In the genomic region with DNA sequence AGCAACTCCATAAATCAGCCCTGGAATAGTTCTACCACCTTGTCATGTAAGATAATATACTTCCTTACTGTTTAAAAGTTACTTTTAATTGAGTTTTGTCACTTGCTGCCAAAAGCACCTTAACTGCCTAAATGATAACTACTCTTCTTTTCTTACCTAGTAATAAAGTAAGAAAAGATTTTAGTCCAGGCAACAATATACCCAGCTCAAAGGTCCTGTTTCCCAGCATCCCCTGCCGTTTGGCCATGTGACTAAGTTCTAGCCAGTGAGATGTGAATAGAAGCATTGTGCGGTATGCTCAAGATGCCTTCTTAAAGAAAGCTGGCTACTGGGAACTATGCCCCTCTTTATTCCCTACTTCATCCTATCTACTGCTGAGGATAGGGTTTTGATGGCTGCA, we compare ENCODE assay signal across 19 cellular contexts. TPM values are rescaled to one million over a fixed set of nuclear protein-coding genes. Genes with fewer than 3 reads are reported as not detected.
DNase-seq lines count a peak whose midpoint lies in the region; ATAC-seq, FAIRE-seq and TF ChIP-seq lines count a peak whose summit lies in the region.
"Had no signal": no experiment of that assay in that cellular context is flagged by ENCODE, and none has a peak within 500 bp of the region (broad histone marks: within the 10 kb centered on the region; RNA-seq: fewer than 3 reads in every experiment).

No MANE protein-coding gene starts in this region.

- no peaks in the 10 kb centered on the region for H3K9me2 ChIP-seq in PC-9 (ENCODE audit: insufficient read depth)

- TF ChIP-seq POLR2A in K562 (conservative IDR thresholded peaks at IDR 0.05), result no peak
- no peak for TF ChIP-seq POLR2A in stomach (IDR thresholded peaks at IDR 0.05)

- H3K36me3 ChIP-seq in PC-9 (ENCODE audit: low read depth) (no peaks in the 10 kb centered on the region), K562 (ENCODE audit: control insufficient read depth, insufficient read depth, low read length) (no peaks in the 10 kb centered on the region; the same call in 2 of the 3 replicates), liver (ENCODE audit: control insufficient read depth in 4 of 4, insufficient read depth in 3 of 4, low read depth in 1 of 4, low read length in 3 of 4) (no peaks in the 10 kb centered on the region), stomach (no peaks in the 10 kb centered on the region)
- H3K36me3 ChIP-seq: Peyer's patch had no signal

- no peaks in the 10 kb centered on the region for H3K9me3 ChIP-seq in PC-9 (ENCODE audit: insufficient read depth, low read depth)
- no peaks in the 10 kb centered on the region for H3K9me3 ChIP-seq in K562 (replicated peaks; ENCODE audit: control insufficient read depth, insufficient read depth, low read depth, low read length)
- H3K9me3 ChIP-seq in liver (ENCODE audit: control insufficient read depth in 4 of 4, low read length in 3 of 4), result no peaks in the 10 kb centered on the region
- no peaks in the 10 kb centered on the region for H3K9me3 ChIP-seq in stomach
- H3K9me3 ChIP-seq: Peyer's patch had no signal

- intact Hi-C loops in PC-9 (cut with micrococcal nuclease; ENCODE audit: unreplicated experiment), result no loop called here
- intact Hi-C loops in K562 (cut with micrococcal nuclease), result no loop called here
- intact Hi-C loops in stomach (cut with DNase I; ENCODE audit: low total_unique reads), result no loop called here
- intact Hi-C loops in CD14-positive monocyte (cut with micrococcal nuclease), result no loop called here

- H3K27me3 Mint-ChIP-seq in CD14-positive monocyte (ENCODE audit: low read depth in 3 of 3), result peaks cover 0 to 2% (median 0%) of the 10 kb centered on the region in 3 donors

- TF ChIP-seq EP300 in K562 (IDR thresholded peaks at IDR 0.05; ENCODE audit: low read length), result no peak
- TF ChIP-seq EP300 in stomach (IDR thresholded peaks at IDR 0.05), result no peak

- ATAC-seq in K562, result no peak
- ATAC-seq in HG03460 (IDR thresholded peaks at IDR 0.05; ENCODE audit: unreplicated experiment), result no peak
- ATAC-seq: HCT116, Right ventricle myocardium inferior had no signal

- H3K79me2 ChIP-seq in PC-9 (ENCODE audit: low read depth), result peaks cover 34% of the 10 kb centered on the region
- H3K79me2 ChIP-seq in K562 (ENCODE audit: control insufficient read depth, insufficient read depth, low read length), result no peaks in the 10 kb centered on the region

- no peaks in the 10 kb centered on the region for H3K27me3 ChIP-seq in PC-9 (ENCODE audit: insufficient read depth, low read depth)
- no peaks in the 10 kb centered on the region for H3K27me3 ChIP-seq in K562 (ENCODE audit: control insufficient read depth in 2 of 2, insufficient read depth in 2 of 2, low read length in 2 of 2)
- no peaks in the 10 kb centered on the region for H3K27me3 ChIP-seq in liver (ENCODE audit: control insufficient read depth in 4 of 4, insufficient read depth in 4 of 4, low read length in 3 of 4)
- no peaks in the 10 kb centered on the region for H3K27me3 ChIP-seq in stomach
- H3K27me3 ChIP-seq: Peyer's patch had no signal

- peaks cover 0 to 3% (median 1%) of the 10 kb centered on the region in 7 donors for H3K9me3 Mint-ChIP-seq in CD14-positive monocyte

- no peak for DNase-seq in PC-9
- DNase-seq in K562 (ENCODE audit: extremely low read depth in 1 of 4, low spot score in 3 of 4), result no peak
- DNase-seq in stomach, result no peak
- no peak for DNase-seq in D341Med (ENCODE audit: low spot score)
- no peak for DNase-seq in CD14-positive monocyte (ENCODE audit: low spot score)
- DNase-seq: AML-193, GF-D8, GOT3, NCI-H1417 treated with DMSO at 0.1 percent for 48 hours, NCI-H187 treated with DMSO at 0.1 percent for 48 hours, NCI-H2227 treated with DMSO at 0.1 percent for 48 hours, NCI-H524, Peyer's patch, SW 1271 had no signal

- BruUV-seq in PC-9 (replicated peaks; lab: Mats Ljungman, UMichigan) (no TSS peak), K562 (replicated peaks; lab: Mats Ljungman, UMichigan) (no TSS peak)

- H3K9ac ChIP-seq in K562 (ENCODE audit: insufficient read depth in 1 of 2, low read depth in 2 of 2, low read length in 2 of 2) (no peak overlapping the region), liver (ENCODE audit: low read depth in 1 of 2, low read length in 2 of 2) (no peak overlapping the region)

- H3K4me1 ChIP-seq in PC-9 (replicated peaks; ENCODE audit: insufficient read depth), result peaks cover 41% of the 10 kb centered on the region
- H3K4me1 ChIP-seq in K562 (replicated peaks in 1 of 2; ENCODE audit: control insufficient read depth in 2 of 2, insufficient read depth in 2 of 2, low read length in 2 of 2), result peaks cover 13 to 30% of the 10 kb centered on the region in 2 experiments; a peak in 4 of 5 replicates
- peaks cover 7 to 59% (median 32%) of the 10 kb centered on the region in 4 donors for H3K4me1 ChIP-seq in liver (ENCODE audit: control insufficient read depth in 4 of 4, insufficient read depth in 4 of 4, low read length in 3 of 4)
- peaks cover 14 to 44% (median 19%) of the 10 kb centered on the region in 4 donors for H3K4me1 ChIP-seq in stomach

- TF ChIP-seq CTCF in PC-9 (conservative IDR thresholded peaks at IDR 0.05) (no peak), K562 (IDR thresholded peaks at IDR 0.05 in 2 of 3, conservative IDR thresholded peaks at IDR 0.05 in 1 of 3; ENCODE audit: insufficient read depth in 2 of 3, low read depth in 1 of 3, low read length in 3 of 3) (no peak), liver (IDR thresholded peaks at IDR 0.05; ENCODE audit: low read depth, low read length, missing input control) (no peak), stomach (IDR thresholded peaks at IDR 0.05) (no peak), CD14-positive monocyte (IDR thresholded peaks at IDR 0.05) (no peak)

- no peaks in the 10 kb centered on the region for H3K36me3 Mint-ChIP-seq in CD14-positive monocyte

- H3K4me1 Mint-ChIP-seq in CD14-positive monocyte, result no peaks in the 10 kb centered on the region

- no peak for TF ChIP-seq RAD21 in K562 (CRISPR knock-in tag; conservative IDR thresholded peaks at IDR 0.05 in 1 of 2, IDR thresholded peaks at IDR 0.05 in 1 of 2)
- TF ChIP-seq RAD21 in liver (IDR thresholded peaks at IDR 0.05), result no peak

- H3K4me3 Mint-ChIP-seq in CD14-positive monocyte, result no peak overlapping the region

- H3F3A ChIP-seq in PC-9 (ENCODE audit: insufficient read depth, low read depth), result peaks cover 25% of the 10 kb centered on the region; the same call in 1 of the 2 replicates

- H3K9me1 ChIP-seq in K562 (ENCODE audit: control insufficient read depth, insufficient read depth, low read length), result no peaks in the 10 kb centered on the region

- H3K4me2 ChIP-seq in PC-9, result peak overlapping the region; percentile 72
- H3K4me2 ChIP-seq in K562 (ENCODE audit: insufficient read depth, low read length), result no peak overlapping the region

- no peak for FAIRE-seq in K562 (lab: Jason Lieb, UNC)

- in situ Hi-C loops in K562 (cut with MboI), result no loop called here

- POLR2A ChIA-PET in PC-9 (lab: Charles Lee; ENCODE audit: unreplicated experiment) (no interaction called here), K562 (lab: Yijun Ruan, JAX) (interaction anchor here (1.1 to 1.7 kb wide), 3 partner anchors 13 to 23 kb away, joined by 3 to 5 read pairs (median 5); no protein-coding TSS in a partner anchor)

- CTCF ChIA-PET in PC-9 (lab: Charles Lee) (no interaction called here), K562 (lab: Yijun Ruan, JAX; ENCODE audit: low intra/inter-chr PET ratio) (no interaction called here)

- H4K20me1 ChIP-seq in PC-9 (ENCODE audit: insufficient read depth) (no peaks in the 10 kb centered on the region), K562 (replicated peaks; ENCODE audit: control insufficient read depth, insufficient read depth, low read length) (no peaks in the 10 kb centered on the region)

- H3K27ac Mint-ChIP-seq in CD14-positive monocyte, result no peak overlapping the region

- WGBS in K562 (ENCODE audit: insufficient coverage, low coverage, missing lambda C conversion rate), result 86% methylated on average over 2 of the region's 2 CpGs
- 75% methylated on average over 2 of the region's 2 CpGs for WGBS in liver
- 83 to 93% (median 87%) methylated on average over 2 of the region's 2 CpGs for WGBS in stomach, 5 donors

- H3K4me3 ChIP-seq in PC-9, result peak overlapping the region; percentile 27; the same call in 1 of the 2 replicates
- H3K4me3 ChIP-seq in K562, result no peak overlapping the region
- H3K4me3 ChIP-seq in liver (ENCODE audit: low read depth in 1 of 3, low read length in 3 of 3), result no peak overlapping the region
- H3K4me3 ChIP-seq in stomach, result no peak overlapping the region
- H3K4me3 ChIP-seq: Peyer's patch had no signal

- H3K27ac ChIP-seq in PC-9 (peak overlapping the region; percentile 85), K562 (ENCODE audit: extremely low read depth, low read depth, low read length) (no peak overlapping the region), liver (ENCODE audit: low read depth in 1 of 2, low read length in 2 of 2) (peak overlapping the region; percentile 70 to 80), stomach (peak overlapping the region in 3 of 5 donors; percentile 31 to 57 (median 48))
- H3K27ac ChIP-seq: C4-2B had no signal

- H2AFZ ChIP-seq in PC-9 (no peak overlapping the region), K562 (ENCODE audit: low read depth, low read length) (no peak overlapping the region)

RNA-seq across cellular contexts. Expression of a gene that starts 39.4 kb away (rescaled TPM):
- total RNA-seq in PC-9 (2021) (21.0 and 33.6 TPM in 2 replicates), K562 (2014; rRNA removed) (13.8 and 16.5 TPM in 2 replicates), K562 (2014; rRNA removed; fragmentation: Illumina TruSeq; extraction: Trizol) (22.4 and 24.7 TPM in 2 replicates), K562 (2015; rRNA removed; fragmentation: Illumina TruSeq; extraction: Trizol) (32.6 and 34.7 TPM in 2 replicates), K562 (2021) (14.8 and 15.7 TPM in 2 replicates), liver (10 to 100 TPM in 1 of 2 donors, 1 to 10 TPM in 1; 1.8 to 10.5 TPM), stomach (10 to 100 TPM in 1 of 5 donors, 1 to 10 TPM in 2, under 1 TPM in 1, not detected in 1; 0.89 to 65.8 (median 6.0) TPM)
- 2.5 and 6.3 TPM in 2 replicates for total RNA-seq in K562 (2011; cell fraction: chromatin; rRNA removed; ENCODE audit: low replicate concordance)
- total RNA-seq in K562 (2011; cell fraction: nucleolus; rRNA removed), result 2.5 and 2.7 TPM in 2 replicates
- total RNA-seq in K562 (2011; cell fraction: nucleoplasm; rRNA removed), result 3.3 and 7.7 TPM in 2 replicates
- polyA plus RNA-seq in K562 (2011; rRNA removed) (8.1 and 11.9 TPM in 2 replicates), K562 (2014; fragmentation: Illumina TruSeq; extraction: Trizol) (30.9 and 42.0 TPM in 2 replicates), K562 (2014; fragmentation: Nextera tagmentation; extraction: Ambion mirVana) (1 to 10 TPM; 6.2 to 6.6 TPM), K562 (2014; rRNA removed) (15.6 and 19.0 TPM in 2 replicates), liver (1 to 10 TPM; 1.1 to 1.3 TPM), stomach (10 to 100 TPM in 2 of 3 donors, 1 to 10 TPM in 1; 7.0 to 25.2 (median 11.7) TPM), CD14-positive monocyte (under 1 TPM; 0.08 to 0.11 TPM)
- 5.8 and 7.1 TPM in 2 replicates for polyA plus RNA-seq in K562 (2011; cell fraction: cytosol; rRNA removed)
- polyA plus RNA-seq in K562 (2011; cell fraction: nucleus; rRNA removed), result 5.1 and 5.8 TPM in 2 replicates
- 16.1 and 24.0 TPM in 2 replicates for polyA plus RNA-seq in K562 (2012)
- 5.4 and 7.6 TPM in 2 replicates for polyA minus RNA-seq in K562 (2011; rRNA and poly(A)+ RNA removed)
- 3.1 and 4.3 TPM in 2 replicates for polyA minus RNA-seq in K562 (2011; cell fraction: cytosol; rRNA and poly(A)+ RNA removed)
- 4.7 and 5.2 TPM in 2 replicates for polyA minus RNA-seq in K562 (2011; cell fraction: nucleus; rRNA and poly(A)+ RNA removed)
